ENCODE assay signal across 8 cellular contexts in genomic region chr1:234605493-234605982, GRCh38. TPM values are rescaled to one million over a fixed set of nuclear protein-coding genes. Genes with fewer than 3 reads are reported as not detected.
DNase-seq lines count a peak whose midpoint lies in the region; ATAC-seq and TF ChIP-seq lines count a peak whose summit lies in the region.

No MANE protein-coding gene starts in this region.

- H3K4me1 Mint-ChIP-seq in nephron progenitor cell: peaks cover 71% of the 10 kb centered on the region

- H3K36me3 Mint-ChIP-seq in nephron progenitor cell (ENCODE audit: low read depth): peaks cover 55% of the 10 kb centered on the region

- H3K9me3 Mint-ChIP-seq in nephron progenitor cell: no peaks in the 10 kb centered on the region

- no peak for ATAC-seq in GM21619 (IDR thresholded peaks at IDR 0.05; ENCODE audit: unreplicated experiment)

- peak overlapping the region; percentile 98; the same call in 1 of the 2 replicates for H3K27ac ChIP-seq in C4-2B
- H3K27ac ChIP-seq in dorsolateral prefrontal cortex: peak overlapping the region; percentile 88 to 100 (median 99)

- TF ChIP-seq CTCF in C4-2B (conservative IDR thresholded peaks at IDR 0.05) (no peak), NB4 (IDR thresholded peaks at IDR 0.05; ENCODE audit: low read depth, low read length) (no peak), dorsolateral prefrontal cortex (IDR thresholded peaks at IDR 0.05 in 54 of 56, conservative IDR thresholded peaks at IDR 0.05 in 2 of 56; ENCODE audit: low read depth in 1 of 56, partially characterized antibody in 56 of 56) (no peak), nephron progenitor cell (IDR thresholded peaks at IDR 0.05) (no peak)

- H3K4me3 Mint-ChIP-seq in nephron progenitor cell: peak overlapping the region; percentile 89

- peak overlapping the region; percentile 95 for H3K27ac Mint-ChIP-seq in nephron progenitor cell

- DNase-seq in NB4 (ENCODE audit: low read depth): peak; percentile 10
- no peak for DNase-seq in dorsolateral prefrontal cortex
- DNase-seq in nephron progenitor cell: no peak
- no peak for DNase-seq in NCI-H526 (lab: John Stamatoyannopoulos, UW)
- no peak for DNase-seq in amniotic stem cell (lab: John Stamatoyannopoulos, UW)
- no peak for DNase-seq in HT-29 (ENCODE audit: low spot score)

- peak overlapping the region; percentile 95 for H3K4me3 ChIP-seq in NB4 (ENCODE audit: low read depth, low read length)
- H3K4me3 ChIP-seq in dorsolateral prefrontal cortex: peak overlapping the region; percentile 60 to 94 (median 82)

- no peaks in the 10 kb centered on the region for H3K27me3 ChIP-seq in dorsolateral prefrontal cortex

- TF ChIP-seq POLR2A in NB4 (IDR thresholded peaks at IDR 0.05; ENCODE audit: extremely low read depth, insufficient read length): no peak

- H3K27me3 Mint-ChIP-seq in nephron progenitor cell (ENCODE audit: low read depth, poor library complexity): peaks cover 4% of the 10 kb centered on the region

- intact Hi-C loops in dorsolateral prefrontal cortex (cut with DNase I): loop anchor here in 1 of 2 donors (5.0 kb wide), 1 partner anchor 73 kb away; no protein-coding TSS in a partner anchor

RNA-seq across cellular contexts. Expression of gene IRF2BP2, which starts 4.4 kb away (rescaled TPM):
- total RNA-seq in dorsolateral prefrontal cortex: 100 to 1,000 TPM in 54 of 120 experiments, 10 to 100 TPM in 66; 60.9 to 188 (median 96.3) TPM
- 203 and 235 TPM in 2 replicates for total RNA-seq in HT-29 (2014; rRNA removed; shearing (Covaris generic))
